2 cellular contexts compared by ENCODE assay signal in genomic region chr19:45446295-45446694, GRCh38.
TF ChIP-seq lines count a peak whose summit lies in the region.

No MANE protein-coding gene starts in this region.

TF ChIP-seq in GM12878, 131 proteins besides CTCF, POLR2A, EP300 and RAD21:
- TF ChIP-seq SUZ12 (IDR thresholded peaks at IDR 0.05; ENCODE audit: unreplicated experiment) (no peak), CBX3 (IDR thresholded peaks at IDR 0.05; ENCODE audit: borderline replicate concordance, low read depth) (no peak), MLLT1 (IDR thresholded peaks at IDR 0.05) (0 out of 2 replicates have a peak, but pooled peaks have one; percentile 4), ZBTB40 (IDR thresholded peaks at IDR 0.05; ENCODE audit: borderline replicate concordance) (no peak), IKZF1 (conservative IDR thresholded peaks at IDR 0.05) (peak; percentile 32; the same call in 1 of the 2 replicates), LARP7 (IDR thresholded peaks at IDR 0.05) (0 out of 2 replicates have a peak, but pooled peaks have one; percentile 24), SMC3 (IDR thresholded peaks at IDR 0.05; ENCODE audit: borderline replicate concordance, low read length) (peak; percentile 37; the same call in 1 of the 2 replicates), SMARCA5 (IDR thresholded peaks at IDR 0.05) (peak; percentile 97), ZNF217 (IDR thresholded peaks at IDR 0.05) (0 out of 2 replicates have a peak, but pooled peaks have one; percentile 42), E2F8 (IDR thresholded peaks at IDR 0.05; ENCODE audit: low read depth, partially characterized antibody) (no peak), NBN (IDR thresholded peaks at IDR 0.05) (0 out of 2 replicates have a peak, but pooled peaks have one; percentile 30)

TF ChIP-seq in neural cell, 6 proteins besides CTCF, POLR2A, EP300 and RAD21:
- no peak for TF ChIP-seq EZH2 (IDR thresholded peaks at IDR 0.05; ENCODE audit: borderline replicate concordance, insufficient read depth, low read length, poor library complexity, severe bottlenecking)
- no peak for TF ChIP-seq TAF1 (IDR thresholded peaks at IDR 0.05; ENCODE audit: low read depth)
- TF ChIP-seq POLR2AphosphoS5 (IDR thresholded peaks at IDR 0.05) = no peak
- TF ChIP-seq MXI1 (conservative IDR thresholded peaks at IDR 0.05; ENCODE audit: poor library complexity, severe bottlenecking) = no peak
- no peak for TF ChIP-seq SMC3 (conservative IDR thresholded peaks at IDR 0.05; ENCODE audit: poor library complexity)
- TF ChIP-seq REST (IDR thresholded peaks at IDR 0.05; ENCODE audit: borderline replicate concordance) = no peak
